22 cellular contexts compared by ENCODE assay signal in genomic region chr16:55294129-55294528, GRCh38. TPM values are rescaled to one million over a fixed set of nuclear protein-coding genes. Genes with fewer than 3 reads are reported as not detected.
DNase-seq lines count a peak whose midpoint lies in the region; ATAC-seq and TF ChIP-seq lines count a peak whose summit lies in the region.
"Had no signal": no experiment of that assay in that cellular context is flagged by ENCODE, and none has a peak within 500 bp of the region (broad histone marks: within the 10 kb centered on the region; RNA-seq: fewer than 3 reads in every experiment).

No MANE protein-coding gene starts in this region.

- H2AK5ac ChIP-seq in mesendoderm (ENCODE audit: low read length), result no peak overlapping the region

- no peaks in the 10 kb centered on the region for H3K4me1 Mint-ChIP-seq in activated CD8-positive, alpha-beta memory T cell treated with anti-CD3 and anti-CD28 coated beads, Interleukin-2, amount 10 ng/mL, durations not matched to agents 7 days and 5 days
- H3K4me1 Mint-ChIP-seq: activated CD4-positive, alpha-beta T cell treated with anti-CD3 and anti-CD28 coated beads for 36 hours; B cell; central memory CD8-positive, alpha-beta T cell; stimulated activated effector memory CD8-positive, alpha-beta T cell treated with anti-CD3 and anti-CD28 coated beads, Interleukin-12 subunit alpha, Interleukin-12 subunit beta, amount 100 ng/mL, for 72 hours had no signal

- no peaks in the 10 kb centered on the region for H4K20me1 ChIP-seq in DND-41 (ENCODE audit: insufficient read depth, low read length)

- H3K18ac ChIP-seq in mesendoderm (ENCODE audit: low read length), result no peak overlapping the region

- no peaks in the 10 kb centered on the region for H3K36me3 Mint-ChIP-seq in activated CD8-positive, alpha-beta memory T cell treated with anti-CD3 and anti-CD28 coated beads, Interleukin-2, amount 10 ng/mL, durations not matched to agents 7 days and 5 days
- H3K36me3 Mint-ChIP-seq: IgD-negative memory B cell; stimulated activated effector memory CD8-positive, alpha-beta T cell treated with anti-CD3 and anti-CD28 coated beads, Interleukin-12 subunit alpha, Interleukin-12 subunit beta, amount 100 ng/mL, for 72 hours had no signal

- no peaks in the 10 kb centered on the region for H3K4me1 ChIP-seq in DND-41 (ENCODE audit: insufficient read depth, low read length)
- no peaks in the 10 kb centered on the region for H3K4me1 ChIP-seq in mesendoderm (ENCODE audit: control insufficient read depth, low read depth, low read length)
- no peaks in the 10 kb centered on the region for H3K4me1 ChIP-seq in ascending aorta

- H3K36me3 ChIP-seq in DND-41 (ENCODE audit: insufficient read depth, low read length) (no peaks in the 10 kb centered on the region), WERI-Rb-1 (no peaks in the 10 kb centered on the region), mesendoderm (ENCODE audit: control insufficient read depth, insufficient read depth, low read length) (no peaks in the 10 kb centered on the region), ascending aorta (no peaks in the 10 kb centered on the region)
- H3K36me3 ChIP-seq: heart right ventricle, thoracic aorta had no signal

- intact Hi-C loops in ascending aorta (cut with DNase I), result no loop called here

- CTCF ChIA-PET in activated CD8-positive, alpha-beta memory T cell treated with anti-CD3 and anti-CD28 coated beads, Interleukin-2, amount 10 ng/mL, durations not matched to agents 7 days and 5 days (lab: Charles Lee), result no interaction called here

- H4K5ac ChIP-seq in mesendoderm (ENCODE audit: low read length), result no peak overlapping the region

- H2AFZ ChIP-seq in DND-41 (ENCODE audit: low read depth, low read length), result no peak overlapping the region

- H3K9me3 ChIP-seq in DND-41 (ENCODE audit: insufficient read depth, low read length, severe bottlenecking) (no peaks in the 10 kb centered on the region), WERI-Rb-1 (ENCODE audit: severe bottlenecking) (no peaks in the 10 kb centered on the region), ascending aorta (peaks cover 0 to 3% of the 10 kb centered on the region in 2 donors)
- H3K9me3 ChIP-seq: thoracic aorta had no signal

- peaks cover 2% of the 10 kb centered on the region for H3K9me3 Mint-ChIP-seq in activated CD8-positive, alpha-beta memory T cell treated with anti-CD3 and anti-CD28 coated beads, Interleukin-2, amount 10 ng/mL, durations not matched to agents 7 days and 5 days (ENCODE audit: low read depth)

- no peaks in the 10 kb centered on the region for H3K27me3 Mint-ChIP-seq in activated CD8-positive, alpha-beta memory T cell treated with anti-CD3 and anti-CD28 coated beads, Interleukin-2, amount 10 ng/mL, durations not matched to agents 7 days and 5 days

- no peak overlapping the region for H2BK15ac ChIP-seq in mesendoderm (replicated peaks; ENCODE audit: low read depth)

- H3K9ac ChIP-seq in DND-41 (ENCODE audit: low read depth, low read length) (no peak overlapping the region), mesendoderm (ENCODE audit: low read length) (no peak overlapping the region)

- no peaks in the 10 kb centered on the region for H3K79me1 ChIP-seq in mesendoderm (ENCODE audit: low read length)

- H3K4ac ChIP-seq in mesendoderm (ENCODE audit: low read depth, low read length), result no peak overlapping the region

- no peak overlapping the region for H3K23ac ChIP-seq in mesendoderm (ENCODE audit: low read length)

- H3K56ac ChIP-seq in mesendoderm (ENCODE audit: low read length), result no peak overlapping the region

- H3K4me2 ChIP-seq in DND-41 (ENCODE audit: insufficient read depth, low read length), result no peak overlapping the region
- no peak overlapping the region for H3K4me2 ChIP-seq in mesendoderm (ENCODE audit: low read length)

- H3K4me3 ChIP-seq in DND-41 (ENCODE audit: low read depth in 1 of 2, low read length in 2 of 2), result no peak overlapping the region
- H3K4me3 ChIP-seq in HFF-Myc (replicated peaks; ENCODE audit: low read depth, low read length), result no peak overlapping the region
- no peak overlapping the region for H3K4me3 ChIP-seq in WERI-Rb-1 (ENCODE audit: low read depth, low read length)
- H3K4me3 ChIP-seq in mesendoderm (ENCODE audit: low read length), result no peak overlapping the region
- no peak overlapping the region for H3K4me3 ChIP-seq in ascending aorta
- H3K4me3 ChIP-seq: heart right ventricle, thoracic aorta had no signal

- no peak for ATAC-seq in DND-41 (ENCODE audit: insufficient read depth, low read depth)
- ATAC-seq in HG03045 (IDR thresholded peaks at IDR 0.05; ENCODE audit: unreplicated experiment), result no peak
- no peak for ATAC-seq in activated CD8-positive, alpha-beta memory T cell treated with anti-CD3 and anti-CD28 coated beads, Interleukin-2, amount 10 ng/mL, durations not matched to agents 7 days and 5 days
- ATAC-seq: activated CD4-positive, alpha-beta T cell treated with anti-CD3 and anti-CD28 coated beads for 36 hours; stimulated activated effector memory CD8-positive, alpha-beta T cell treated with anti-CD3 and anti-CD28 coated beads, Interleukin-12 subunit alpha, Interleukin-12 subunit beta, amount 100 ng/mL, for 72 hours had no signal

- peak; percentile 17 for TF ChIP-seq CTCF in DND-41 (IDR thresholded peaks at IDR 0.05; ENCODE audit: borderline replicate concordance, extremely low read depth, low read length, poor library complexity, severe bottlenecking)
- peak; percentile 11 for TF ChIP-seq CTCF in HFF-Myc (IDR thresholded peaks at IDR 0.05; ENCODE audit: low read depth, low read length, missing control alignments)
- peak; percentile 24; the same call in 1 of the 2 replicates for TF ChIP-seq CTCF in WERI-Rb-1 (IDR thresholded peaks at IDR 0.05; ENCODE audit: low read depth, low read length)
- no peak for TF ChIP-seq CTCF in ascending aorta (IDR thresholded peaks at IDR 0.05)

- no peak overlapping the region for H3K4me3 Mint-ChIP-seq in activated CD8-positive, alpha-beta memory T cell treated with anti-CD3 and anti-CD28 coated beads, Interleukin-2, amount 10 ng/mL, durations not matched to agents 7 days and 5 days
- H3K4me3 Mint-ChIP-seq: activated CD4-positive, alpha-beta T cell treated with anti-CD3 and anti-CD28 coated beads for 36 hours; B cell; central memory CD8-positive, alpha-beta T cell; IgD-negative memory B cell; mesothelial cell of epicardium; stimulated activated effector memory CD8-positive, alpha-beta T cell treated with anti-CD3 and anti-CD28 coated beads, Interleukin-12 subunit alpha, Interleukin-12 subunit beta, amount 100 ng/mL, for 72 hours had no signal

- no peak overlapping the region for H3K27ac Mint-ChIP-seq in activated CD8-positive, alpha-beta memory T cell treated with anti-CD3 and anti-CD28 coated beads, Interleukin-2, amount 10 ng/mL, durations not matched to agents 7 days and 5 days
- H3K27ac Mint-ChIP-seq: activated CD4-positive, alpha-beta T cell treated with anti-CD3 and anti-CD28 coated beads for 36 hours; B cell; IgD-negative memory B cell; mesothelial cell of epicardium; stimulated activated effector memory CD8-positive, alpha-beta T cell treated with anti-CD3 and anti-CD28 coated beads, Interleukin-12 subunit alpha, Interleukin-12 subunit beta, amount 100 ng/mL, for 72 hours had no signal

- H3K27ac ChIP-seq in DND-41 (ENCODE audit: low read length) (no peak overlapping the region), WERI-Rb-1 (no peak overlapping the region), mesendoderm (ENCODE audit: low read depth, low read length) (no peak overlapping the region), ascending aorta (no peak overlapping the region)
- H3K27ac ChIP-seq: thoracic aorta had no signal

- H3K27me3 ChIP-seq in DND-41 (ENCODE audit: insufficient read depth, low read length, poor library complexity) (no peaks in the 10 kb centered on the region), WERI-Rb-1 (ENCODE audit: insufficient read depth, low read depth, severe bottlenecking) (no peaks in the 10 kb centered on the region), mesendoderm (ENCODE audit: insufficient read depth, low read length, poor library complexity) (no peaks in the 10 kb centered on the region), ascending aorta (no peaks in the 10 kb centered on the region)
- H3K27me3 ChIP-seq: heart right ventricle had no signal

- H3K79me2 ChIP-seq in DND-41 (ENCODE audit: insufficient read depth, low read length) (no peaks in the 10 kb centered on the region), mesendoderm (ENCODE audit: control insufficient read depth, insufficient read depth, low read length) (no peaks in the 10 kb centered on the region)

- no peak overlapping the region for H2BK120ac ChIP-seq in mesendoderm (ENCODE audit: low read depth, low read length)

- DNase-seq in DND-41, result no peak
- no peak for DNase-seq in HFF-Myc (ENCODE audit: extremely low read depth, low read depth)
- DNase-seq in WERI-Rb-1, result no peak
- DNase-seq in mesendoderm, result peak; percentile 23
- DNase-seq in glomerular visceral epithelial cell (ENCODE audit: extremely low spot score), result no peak
- DNase-seq in activated CD8-positive, alpha-beta memory T cell treated with anti-CD3 and anti-CD28 coated beads, Interleukin-2, amount 10 ng/mL, durations not matched to agents 7 days and 5 days, result no peak
- DNase-seq in ascending aorta (ENCODE audit: low spot score in 2 of 2), result no peak
- DNase-seq: activated CD4-positive, alpha-beta T cell treated with anti-CD3 and anti-CD28 coated beads for 36 hours; amygdala; effector CD4-positive, alpha-beta T cell; GOT3; NCI-H1048; NCI-H524 had no signal

- H2BK5ac ChIP-seq in mesendoderm (ENCODE audit: low read length), result no peak overlapping the region

- H4K8ac ChIP-seq in mesendoderm (ENCODE audit: low read depth, low read length), result no peak overlapping the region

- no CpG with 5 or more reads among the region's 4 CpGs for WGBS in mesendoderm (ENCODE audit: extremely low coverage, insufficient coverage, low lambda C conversion rate)

RNA-seq across cellular contexts. Expression of gene IRX6, which starts 29.9 kb away (rescaled TPM):
- polyA plus RNA-seq in mesendoderm (2013, experiment 1 of 2), result 0.06 TPM
- 0.07 TPM for polyA plus RNA-seq in mesendoderm (2013, experiment 2 of 2)
- not detected for total RNA-seq in activated CD8-positive, alpha-beta memory T cell treated with anti-CD3 and anti-CD28 coated beads, Interleukin-2, amount 10 ng/mL, durations not matched to agents 7 days and 5 days
- total RNA-seq in ascending aorta, result 1.5 TPM
- total RNA-seq: activated CD4-positive, alpha-beta T cell treated with anti-CD3 and anti-CD28 coated beads for 36 hours; thoracic aorta had no signal
- polyA plus RNA-seq: IgD-negative memory B cell, neural cell had no signal

Comparison
In these comparisons a context has a peak if more than half of its experiments do, and no peak if none do; other contexts are left out.
1. CTCF ChIP-seq: peak in DND-41 (single experiment), HFF-Myc (single experiment) and WERI-Rb-1 (single experiment); none in ascending aorta (0 of 3).